In genomic region chr6:57108691-57109090, GRCh38 we compare ENCODE assay signal across 12 cellular contexts. TPM values are rescaled to one million over a fixed set of nuclear protein-coding genes. Genes with fewer than 3 reads are reported as not detected.
DNase-seq lines count a peak whose midpoint lies in the region; ATAC-seq and TF ChIP-seq lines count a peak whose summit lies in the region.
"Had no signal": no experiment of that assay in that cellular context is flagged by ENCODE, and none has a peak within 500 bp of the region (broad histone marks: within the 10 kb centered on the region; RNA-seq: fewer than 3 reads in every experiment).

No MANE protein-coding gene starts in this region.

- H3K4me3 Mint-ChIP-seq in memory B cell: no peak overlapping the region
- H3K4me3 Mint-ChIP-seq: activated T-helper 17 cell treated with anti-CD3 and anti-CD28 coated beads, Interleukin-2, amount 50 U/mL, for 72 hours; stimulated activated naive CD8-positive, alpha-beta T cell treated with anti-CD3 and anti-CD28 coated beads, Interleukin-15, Interleukin-2, amounts not matched to agents 100 ng/mL and 50 ng/mL, for 24 hours had no signal

- no peak for TF ChIP-seq POLR2A in Peyer's patch (IDR thresholded peaks at IDR 0.05)

- no peak overlapping the region for H3K27ac ChIP-seq in Peyer's patch

- peaks cover 0 to 21% (median 3%) of the 10 kb centered on the region in 3 donors for H3K36me3 ChIP-seq in Peyer's patch

- H3K9me3 ChIP-seq in Peyer's patch: no peaks in the 10 kb centered on the region

- peak overlapping the region; percentile 43 for H3K27ac Mint-ChIP-seq in memory B cell
- H3K27ac Mint-ChIP-seq: activated T-helper 17 cell treated with anti-CD3 and anti-CD28 coated beads, Interleukin-2, amount 50 U/mL, for 72 hours had no signal

- TF ChIP-seq CTCF in Peyer's patch (IDR thresholded peaks at IDR 0.05): no peak

- no peaks in the 10 kb centered on the region for H3K4me1 ChIP-seq in Peyer's patch

- ATAC-seq in GM19035 (IDR thresholded peaks at IDR 0.05; ENCODE audit: unreplicated experiment): peak; percentile 90
- ATAC-seq in HG02588 (IDR thresholded peaks at IDR 0.05; ENCODE audit: unreplicated experiment): peak; percentile 84
- peak; percentile 74 for ATAC-seq in HG03457 (IDR thresholded peaks at IDR 0.05; ENCODE audit: unreplicated experiment)
- ATAC-seq in memory B cell (ENCODE audit: low read depth): peak; percentile 87
- ATAC-seq: activated T-helper 17 cell treated with anti-CD3 and anti-CD28 coated beads, Interleukin-2, amount 50 U/mL, for 72 hours had no signal

- H3K27me3 Mint-ChIP-seq in memory B cell: no peaks in the 10 kb centered on the region
- H3K27me3 Mint-ChIP-seq: activated T-helper 17 cell treated with anti-CD3 and anti-CD28 coated beads, Interleukin-2, amount 50 U/mL, for 72 hours; stimulated activated naive CD8-positive, alpha-beta T cell treated with anti-CD3 and anti-CD28 coated beads, Interleukin-15, Interleukin-2, amounts not matched to agents 100 ng/mL and 50 ng/mL, for 24 hours had no signal

- no peaks in the 10 kb centered on the region for H3K9me3 Mint-ChIP-seq in memory B cell
- H3K9me3 Mint-ChIP-seq: activated T-helper 17 cell treated with anti-CD3 and anti-CD28 coated beads, Interleukin-2, amount 50 U/mL, for 72 hours; stimulated activated naive CD8-positive, alpha-beta T cell treated with anti-CD3 and anti-CD28 coated beads, Interleukin-15, Interleukin-2, amounts not matched to agents 100 ng/mL and 50 ng/mL, for 24 hours had no signal

- no peaks in the 10 kb centered on the region for H3K27me3 ChIP-seq in Peyer's patch

- DNase-seq in memory B cell (ENCODE audit: low spot score in 2 of 2) (peak in 1 of 2 donors; percentile 1), DMS53 (lab: John Stamatoyannopoulos, UW) (no peak), Peyer's patch (no peak)
- no peak for DNase-seq in stimulated activated CD4-positive, alpha-beta T cell treated with anti-CD3 and anti-CD28 coated beads, Interleukin-4, amount 100 ng/mL, for 1 hour
- DNase-seq: head of caudate nucleus, NCI-H2171 treated with DMSO at 0.1 percent for 48 hours, T1000 had no signal

- peaks cover 14% of the 10 kb centered on the region for H3K36me3 Mint-ChIP-seq in memory B cell

- no peak overlapping the region for H3K4me3 ChIP-seq in Peyer's patch

- peaks cover 24% of the 10 kb centered on the region for H3K4me1 Mint-ChIP-seq in memory B cell

RNA-seq across cellular contexts. Expression of gene ZNF451, which starts 18.7 kb away (rescaled TPM):
- 100 to 1,000 TPM in 1 of 4 donors, 10 to 100 TPM in 3; 44.5 to 106 (median 54.9) TPM for total RNA-seq in Peyer's patch
